ENCODE assay signal across 19 cellular contexts in genomic region chr6:150145427-150145826, GRCh38. TPM values are rescaled to one million over a fixed set of nuclear protein-coding genes. Genes with fewer than 3 reads are reported as not detected.
DNase-seq lines count a peak whose midpoint lies in the region; TF ChIP-seq lines count a peak whose summit lies in the region.
"Had no signal": no experiment of that assay in that cellular context is flagged by ENCODE, and none has a peak within 500 bp of the region (broad histone marks: within the 10 kb centered on the region; RNA-seq: fewer than 3 reads in every experiment).

No MANE protein-coding gene starts in this region.

- H3K27ac ChIP-seq in PC-9 (peak overlapping the region; percentile 90), left ventricle myocardium inferior (replicated peaks) (peak overlapping the region; percentile 80), skeletal muscle tissue (ENCODE audit: low read depth, low read length) (peak overlapping the region; percentile 6), uterus (no peak overlapping the region), osteoblast (ENCODE audit: low read depth, low read length) (no peak overlapping the region)
- H3K27ac ChIP-seq: brain microvascular endothelial cell, tibial artery had no signal

- H2AFZ ChIP-seq in PC-9, result no peak overlapping the region
- H2AFZ ChIP-seq in osteoblast (ENCODE audit: low read length), result no peak overlapping the region

- TF ChIP-seq CTCF in PC-9 (conservative IDR thresholded peaks at IDR 0.05), result no peak
- peak; percentile 9 for TF ChIP-seq CTCF in left ventricle myocardium inferior (IDR thresholded peaks at IDR 0.05; ENCODE audit: borderline replicate concordance)
- no peak for TF ChIP-seq CTCF in uterus (IDR thresholded peaks at IDR 0.05)
- TF ChIP-seq CTCF in osteoblast (IDR thresholded peaks at IDR 0.05; ENCODE audit: extremely low read depth, low read depth, low read length), result no peak

- peaks cover 60% of the 10 kb centered on the region for H3K79me2 ChIP-seq in PC-9 (ENCODE audit: low read depth)
- no peaks in the 10 kb centered on the region for H3K79me2 ChIP-seq in osteoblast (ENCODE audit: insufficient read depth, low read length)

- no peak for TF ChIP-seq POLR2A in uterus (IDR thresholded peaks at IDR 0.05)

- H3K4me1 ChIP-seq in PC-9 (replicated peaks; ENCODE audit: insufficient read depth) (peaks cover 53% of the 10 kb centered on the region), left ventricle myocardium inferior (peaks cover 54% of the 10 kb centered on the region), skeletal muscle tissue (ENCODE audit: control insufficient read depth in 3 of 3, insufficient read depth in 3 of 3, low read length in 3 of 3) (peaks cover 28 to 32% (median 29%) of the 10 kb centered on the region in 3 donors), uterus (peaks cover 0 to 16% of the 10 kb centered on the region in 2 donors), osteoblast (ENCODE audit: insufficient read depth, low read length) (no peaks in the 10 kb centered on the region)

- H3F3A ChIP-seq in PC-9 (ENCODE audit: insufficient read depth, low read depth), result peaks cover 27% of the 10 kb centered on the region

- intact Hi-C loops in PC-9 (cut with micrococcal nuclease; ENCODE audit: unreplicated experiment) (loop anchor here (2.0 kb wide), 1 partner anchor 189 kb away; no protein-coding TSS in a partner anchor), left ventricle myocardium inferior (cut with micrococcal nuclease) (no loop called here), uterus (cut with DNase I; ENCODE audit: low total_unique reads) (no loop called here)

- CTCF ChIA-PET in PC-9 (lab: Charles Lee), result no interaction called here

- H3K27me3 ChIP-seq in PC-9 (ENCODE audit: insufficient read depth, low read depth) (no peaks in the 10 kb centered on the region), left ventricle myocardium inferior (ENCODE audit: low read depth) (peaks cover 80% of the 10 kb centered on the region), skeletal muscle tissue (ENCODE audit: control insufficient read depth in 3 of 3, insufficient read depth in 3 of 3, low read length in 3 of 3) (peaks cover 0 to 15% (median 13%) of the 10 kb centered on the region in 3 donors), uterus (peaks cover 5 to 15% of the 10 kb centered on the region in 2 donors), osteoblast (ENCODE audit: insufficient read depth, low read length) (peaks cover 18% of the 10 kb centered on the region)

- peak overlapping the region; percentile 76; the same call in 1 of the 2 replicates for H3K4me3 ChIP-seq in PC-9
- peak overlapping the region; percentile 73 for H3K4me3 ChIP-seq in left ventricle myocardium inferior
- peak overlapping the region in 1 of 3 donors; percentile 22 for H3K4me3 ChIP-seq in skeletal muscle tissue (ENCODE audit: low read length in 3 of 3)
- H3K4me3 ChIP-seq in uterus, result no peak overlapping the region
- H3K4me3 ChIP-seq in osteoblast (ENCODE audit: insufficient read depth, low read length), result no peak overlapping the region
- H3K4me3 ChIP-seq: tibial artery had no signal

- no peak overlapping the region for H3K9ac ChIP-seq in skeletal muscle tissue (ENCODE audit: low read depth in 1 of 3, low read length in 3 of 3)

- POLR2A ChIA-PET in PC-9 (lab: Charles Lee; ENCODE audit: unreplicated experiment), result interaction anchor here (0.5 to 0.6 kb wide), 2 partner anchors 345 to 1940 kb away, joined by 3 to 4 read pairs; no protein-coding TSS in a partner anchor

- no peaks in the 10 kb centered on the region for H3K9me2 ChIP-seq in PC-9 (ENCODE audit: insufficient read depth)

- H3K36me3 ChIP-seq in PC-9 (ENCODE audit: low read depth) (no peaks in the 10 kb centered on the region), left ventricle myocardium inferior (no peaks in the 10 kb centered on the region), skeletal muscle tissue (ENCODE audit: control insufficient read depth in 3 of 3, insufficient read depth in 3 of 3, low read length in 3 of 3) (no peaks in the 10 kb centered on the region), uterus (no peaks in the 10 kb centered on the region), osteoblast (ENCODE audit: insufficient read depth, low read length) (no peaks in the 10 kb centered on the region)
- H3K36me3 ChIP-seq: brain microvascular endothelial cell, tibial artery had no signal

- peak overlapping the region; percentile 92 for H3K4me2 ChIP-seq in PC-9
- no peak overlapping the region for H3K4me2 ChIP-seq in osteoblast (ENCODE audit: insufficient read depth, low read length)

- H4K20me1 ChIP-seq in PC-9 (ENCODE audit: insufficient read depth) (no peaks in the 10 kb centered on the region), osteoblast (ENCODE audit: insufficient read depth, low read length) (no peaks in the 10 kb centered on the region)

- peak; percentile 54 for DNase-seq in NOMO-1 treated with DMSO at 0.1 percent for 48 hours (lab: John Stamatoyannopoulos, UW; ENCODE audit: unreplicated experiment)
- no peak for DNase-seq in NOMO-1 treated with dmso at 0.1 percent for 144 hours (lab: John Stamatoyannopoulos, UW; ENCODE audit: unreplicated experiment)
- peak in 1 of 2 experiments; percentile 45 for DNase-seq in PC-9
- DNase-seq in left ventricle myocardium inferior, result no peak
- no peak for DNase-seq in activated CD4-positive, CD25-positive, alpha-beta regulatory T cell (lab: John Stamatoyannopoulos, UW)
- DNase-seq in uterus, result no peak
- no peak for DNase-seq in osteoblast (ENCODE audit: insufficient read length, low spot score, missing footprints)
- DNase-seq: 8988T; activated CD8-positive, alpha-beta memory T cell treated with anti-CD3 and anti-CD28 coated beads for 24 hours; brain microvascular endothelial cell; DMS 273 treated with DMSO at 0.1 percent for 48 hours; NCI-H2029; SHP77 treated with DMSO at 0.1 percent for 48 hours; tibial artery had no signal

- H3K9me3 ChIP-seq in PC-9 (ENCODE audit: insufficient read depth, low read depth), result no peaks in the 10 kb centered on the region
- H3K9me3 ChIP-seq in left ventricle myocardium inferior (replicated peaks), result no peaks in the 10 kb centered on the region
- H3K9me3 ChIP-seq in skeletal muscle tissue (ENCODE audit: control insufficient read depth in 3 of 3, low read length in 3 of 3), result no peaks in the 10 kb centered on the region
- H3K9me3 ChIP-seq in uterus, result no peaks in the 10 kb centered on the region
- no peaks in the 10 kb centered on the region for H3K9me3 ChIP-seq in osteoblast (ENCODE audit: low read depth, low read length)
- H3K9me3 ChIP-seq: tibial artery had no signal

- TSS peak; percentile 25 for BruUV-seq in PC-9 (replicated peaks; lab: Mats Ljungman, UMichigan)

RNA-seq across cellular contexts. Expression of gene PPP1R14C, which starts 2.6 kb away (rescaled TPM):
- 9.8 and 12.1 TPM in 2 replicates for total RNA-seq in PC-9 (2021)
- 116 TPM for total RNA-seq in left ventricle myocardium inferior
- total RNA-seq in skeletal muscle tissue, result 14.1 TPM
- total RNA-seq in uterus, result 1 to 10 TPM in 2 of 4 donors, not detected in 2; 2.1 to 2.9 TPM
- 3.6 and 3.8 TPM in 2 replicates for total RNA-seq in osteoblast
- total RNA-seq: dermis microvascular lymphatic vessel endothelial cell, HepG2, lung microvascular endothelial cell, NCI-H460 had no signal

Comparison
In these comparisons a context has a peak if more than half of its experiments do, and no peak if none do; other contexts are left out.
1. H3K27ac ChIP-seq: peak in PC-9 (single experiment), left ventricle myocardium inferior (single experiment) and skeletal muscle tissue (single experiment); none in uterus (0 of 2) and osteoblast (single experiment).
2. H3K4me3 ChIP-seq: peak in PC-9 (single experiment) and left ventricle myocardium inferior (single experiment); none in uterus (0 of 2) and osteoblast (single experiment).